Comparison of ENCODE assay signal across 8 cellular contexts in the genomic region with DNA sequence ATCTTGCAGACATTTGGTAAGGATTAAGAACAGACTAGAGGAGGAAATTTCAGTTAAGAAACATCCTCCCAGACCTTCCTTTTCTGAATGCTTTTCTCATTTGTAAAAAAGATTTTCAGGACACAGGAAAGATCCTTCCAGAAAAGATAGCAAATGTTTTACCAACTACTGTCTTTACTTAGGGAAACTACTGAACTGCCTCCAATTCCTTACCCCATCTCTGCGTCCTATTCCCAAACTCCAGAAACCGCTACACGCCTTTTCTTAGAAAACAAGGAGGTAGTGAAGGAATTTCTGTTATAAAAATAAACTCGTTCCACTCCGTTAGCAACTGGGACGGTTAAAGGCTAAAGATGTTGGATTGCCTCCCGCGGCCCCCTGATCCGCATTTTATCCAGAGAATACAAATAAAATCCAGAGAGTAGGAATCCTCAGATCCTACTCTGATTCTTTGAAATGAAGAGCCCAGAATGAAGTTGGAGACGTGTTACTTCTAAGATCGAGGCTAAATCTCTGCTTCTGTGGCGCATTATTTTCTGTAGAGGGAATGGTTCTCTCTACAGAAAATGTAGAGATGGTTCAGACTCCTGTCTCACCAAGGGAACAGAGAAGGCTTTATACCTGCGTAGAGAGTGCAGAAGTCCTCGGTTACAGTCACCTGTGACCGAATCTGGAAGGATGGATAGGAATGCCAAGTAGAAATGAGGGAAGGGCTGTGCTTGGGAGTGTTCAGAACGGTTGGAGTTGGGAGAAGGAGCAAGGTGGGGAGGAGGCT.
A peak's percentile ranks its signal among the peaks of the same experiment; 100 is the strongest.
DNase-seq lines count a peak whose midpoint lies in the region; ATAC-seq and TF ChIP-seq lines count a peak whose summit lies in the region.

No MANE protein-coding gene starts in this region.

- H3K27ac ChIP-seq in BLaER1 treated with 17β-estradiol and CSF1 and Interleukin-3, amounts not matched to agents 10 nM and 100 nM: no peak overlapping the region

- H3K9me3 Mint-ChIP-seq in activated naive CD8-positive, alpha-beta T cell treated with anti-CD3 and anti-CD28 coated beads, Interleukin-2, amount 50 U/mL, for 24 hours: peaks cover 4% of the 10 kb centered on the region

- H3K27me3 Mint-ChIP-seq in activated naive CD8-positive, alpha-beta T cell treated with anti-CD3 and anti-CD28 coated beads, Interleukin-2, amount 50 U/mL, for 24 hours: peaks cover 74% of the 10 kb centered on the region

- H3K27ac Mint-ChIP-seq in activated naive CD8-positive, alpha-beta T cell treated with anti-CD3 and anti-CD28 coated beads, Interleukin-2, amount 50 U/mL, for 24 hours: peak overlapping the region; percentile 87

- no peaks in the 10 kb centered on the region for H4K20me1 ChIP-seq in BLaER1 treated with 17β-estradiol and CSF1 and Interleukin-3, amounts not matched to agents 10 nM and 100 nM

- DNase-seq in HT1080 (ENCODE audit: low read depth) (peak; percentile 4), left kidney (ENCODE audit: low read depth, low spot score) (peak; percentile 48), 8988T (no peak), GM13976 (ENCODE audit: low spot score) (no peak), NCI-H226 (no peak), SHP77 (lab: John Stamatoyannopoulos, UW) (no peak)
- no peak for DNase-seq in activated naive CD8-positive, alpha-beta T cell treated with anti-CD3 and anti-CD28 coated beads, Interleukin-2, amount 50 U/mL, for 24 hours

- H3K36me3 ChIP-seq in BLaER1 treated with 17β-estradiol and CSF1 and Interleukin-3, amounts not matched to agents 10 nM and 100 nM: no peaks in the 10 kb centered on the region

- peaks cover 14 to 23% (median 20%) of the 10 kb centered on the region in 10 experiments for H3K4me1 ChIP-seq in BLaER1 treated with 17β-estradiol and CSF1 and Interleukin-3, amounts not matched to agents 10 nM and 100 nM

- peak overlapping the region; percentile 71 for H3K4me3 Mint-ChIP-seq in activated naive CD8-positive, alpha-beta T cell treated with anti-CD3 and anti-CD28 coated beads, Interleukin-2, amount 50 U/mL, for 24 hours

- no peaks in the 10 kb centered on the region for H3K9me3 ChIP-seq in BLaER1 treated with 17β-estradiol and CSF1 and Interleukin-3, amounts not matched to agents 10 nM and 100 nM (replicated peaks in 1 of 11)

- peak overlapping the region; percentile 83 to 95 (median 91) for H3K4me2 ChIP-seq in BLaER1 treated with 17β-estradiol and CSF1 and Interleukin-3, amounts not matched to agents 10 nM and 100 nM

- no peak for TF ChIP-seq CTCF in GM13976 (IDR thresholded peaks at IDR 0.05; ENCODE audit: borderline replicate concordance, control extremely low read depth, extremely low read depth, insufficient read depth, missing control alignments)

- H3K9ac ChIP-seq in BLaER1 treated with 17β-estradiol and CSF1 and Interleukin-3, amounts not matched to agents 10 nM and 100 nM: peak overlapping the region; percentile 10 to 70 (median 60); a peak in 20 of 22 replicates

- ATAC-seq in activated naive CD8-positive, alpha-beta T cell treated with anti-CD3 and anti-CD28 coated beads, Interleukin-2, amount 50 U/mL, for 24 hours: no peak

- H3K36me3 Mint-ChIP-seq in activated naive CD8-positive, alpha-beta T cell treated with anti-CD3 and anti-CD28 coated beads, Interleukin-2, amount 50 U/mL, for 24 hours (ENCODE audit: low read depth): no peaks in the 10 kb centered on the region

- peak overlapping the region; percentile 52 to 72 (median 63) for H3K4me3 ChIP-seq in BLaER1 treated with 17β-estradiol and CSF1 and Interleukin-3, amounts not matched to agents 10 nM and 100 nM

- H3K27me3 ChIP-seq in BLaER1 treated with 17β-estradiol and CSF1 and Interleukin-3, amounts not matched to agents 10 nM and 100 nM: peaks cover 18 to 50% (median 36%) of the 10 kb centered on the region in 11 experiments

- in situ Hi-C loops in GM13976 (cut with MboI; ENCODE audit: low sequenced_read_pairs, unreplicated experiment): no loop called here

- peaks cover 26% of the 10 kb centered on the region for H3K4me1 Mint-ChIP-seq in activated naive CD8-positive, alpha-beta T cell treated with anti-CD3 and anti-CD28 coated beads, Interleukin-2, amount 50 U/mL, for 24 hours

Comparison
In these comparisons a context has a peak if more than half of its experiments do, and no peak if none do; other contexts are left out.
1. DNase-seq: peak in HT1080 (single experiment) and left kidney (single experiment); none in activated naive CD8-positive, alpha-beta T cell treated with anti-CD3 and anti-CD28 coated beads, Interleukin-2, amount 50 U/mL, for 24 hours (single experiment), 8988T (single experiment), GM13976 (single experiment), NCI-H226 (single experiment) and SHP77 (0 of 2).